ENCODE assay signal across 19 cellular contexts in genomic region chr4:77235289-77235854, GRCh38.
DNase-seq lines count a peak whose midpoint lies in the region; ATAC-seq and TF ChIP-seq lines count a peak whose summit lies in the region.
"Had no signal": no experiment of that assay in that cellular context is flagged by ENCODE, and none has a peak within 500 bp of the region (broad histone marks: within the 10 kb centered on the region; RNA-seq: fewer than 3 reads in every experiment).

No MANE protein-coding gene starts in this region.

- no peaks in the 10 kb centered on the region for H3K36me3 Mint-ChIP-seq in activated naive CD4-positive, alpha-beta T cell treated with anti-CD3 and anti-CD28 coated beads for 36 hours (ENCODE audit: low read depth)
- H3K36me3 Mint-ChIP-seq: activated naive CD8-positive, alpha-beta T cell treated with anti-CD3 and anti-CD28 coated beads for 36 hours; CD14-positive monocyte had no signal

- H3K27ac ChIP-seq in OCI-LY3 (ENCODE audit: low read length), result no peak overlapping the region
- H3K27ac ChIP-seq: body of pancreas, right atrium auricular region, suprapubic skin had no signal

- peaks cover 3% of the 10 kb centered on the region for H3K27me3 Mint-ChIP-seq in activated naive CD4-positive, alpha-beta T cell treated with anti-CD3 and anti-CD28 coated beads for 36 hours (ENCODE audit: low read depth)

- no peaks in the 10 kb centered on the region for H3K9me3 ChIP-seq in OCI-LY3 (ENCODE audit: insufficient read depth, low read length)
- H3K9me3 ChIP-seq: body of pancreas, right atrium auricular region, suprapubic skin had no signal

- intact Hi-C loops in posterior cingulate gyrus (cut with DNase I), result no loop called here
- intact Hi-C loops in activated naive CD4-positive, alpha-beta T cell treated with anti-CD3 and anti-CD28 coated beads for 36 hours (cut with micrococcal nuclease), result no loop called here

- no peaks in the 10 kb centered on the region for H3K9me3 Mint-ChIP-seq in activated naive CD4-positive, alpha-beta T cell treated with anti-CD3 and anti-CD28 coated beads for 36 hours
- H3K9me3 Mint-ChIP-seq: activated naive CD8-positive, alpha-beta T cell treated with anti-CD3 and anti-CD28 coated beads for 36 hours; activated T-helper 1 cell treated with anti-CD3 and anti-CD28 coated beads, Interleukin-12 subunit alpha, Interleukin-12 subunit beta, Interleukin-2, Interleukin-4 antibody, amounts not matched to agents 30 ng/mL and 10 ng/mL and 1 ng/mL, durations not matched to agents 14 hours and 24 hours and 36 hours had no signal

- CTCF ChIA-PET in activated naive CD4-positive, alpha-beta T cell treated with anti-CD3 and anti-CD28 coated beads for 36 hours (lab: Charles Lee), result interaction anchor here (0.5 kb wide), 1 partner anchor 907 kb away, joined by 3 read pairs; no protein-coding TSS in a partner anchor

- no peak for TF ChIP-seq CTCF in OCI-LY3 (IDR thresholded peaks at IDR 0.05; ENCODE audit: low read depth, low read length)

- no peak overlapping the region for H3K27ac Mint-ChIP-seq in activated naive CD4-positive, alpha-beta T cell treated with anti-CD3 and anti-CD28 coated beads for 36 hours
- H3K27ac Mint-ChIP-seq: activated naive CD8-positive, alpha-beta T cell treated with anti-CD3 and anti-CD28 coated beads for 36 hours; activated T-helper 1 cell treated with anti-CD3 and anti-CD28 coated beads, Interleukin-12 subunit alpha, Interleukin-12 subunit beta, Interleukin-2, Interleukin-4 antibody, amounts not matched to agents 30 ng/mL and 10 ng/mL and 1 ng/mL, durations not matched to agents 14 hours and 24 hours and 36 hours; CD14-positive monocyte had no signal

- no peak overlapping the region for H2AFZ ChIP-seq in OCI-LY3 (ENCODE audit: low read depth, low read length)

- H3K4me1 ChIP-seq in OCI-LY3 (ENCODE audit: low read length), result peaks cover 9% of the 10 kb centered on the region; the same call in 1 of the 2 replicates
- H3K4me1 ChIP-seq: body of pancreas, right atrium auricular region, suprapubic skin had no signal

- H3K4me2 ChIP-seq in OCI-LY3 (ENCODE audit: low read length), result peak overlapping the region; percentile 22; the same call in 1 of the 2 replicates

- H3K4me3 Mint-ChIP-seq in activated naive CD4-positive, alpha-beta T cell treated with anti-CD3 and anti-CD28 coated beads for 36 hours, result no peak overlapping the region
- H3K4me3 Mint-ChIP-seq: activated naive CD8-positive, alpha-beta T cell treated with anti-CD3 and anti-CD28 coated beads for 36 hours; activated T-helper 1 cell treated with anti-CD3 and anti-CD28 coated beads, Interleukin-12 subunit alpha, Interleukin-12 subunit beta, Interleukin-2, Interleukin-4 antibody, amounts not matched to agents 30 ng/mL and 10 ng/mL and 1 ng/mL, durations not matched to agents 14 hours and 24 hours and 36 hours; CD14-positive monocyte had no signal

- no peak overlapping the region for H3K9ac ChIP-seq in OCI-LY3 (ENCODE audit: low read length)

- H3K4me1 Mint-ChIP-seq in activated naive CD4-positive, alpha-beta T cell treated with anti-CD3 and anti-CD28 coated beads for 36 hours (ENCODE audit: low read depth), result no peaks in the 10 kb centered on the region
- H3K4me1 Mint-ChIP-seq: activated naive CD8-positive, alpha-beta T cell treated with anti-CD3 and anti-CD28 coated beads for 36 hours; CD14-positive monocyte had no signal

- peaks cover 40% of the 10 kb centered on the region for H3K27me3 ChIP-seq in OCI-LY3 (ENCODE audit: low read depth, low read length)
- H3K27me3 ChIP-seq: body of pancreas, right atrium auricular region, suprapubic skin had no signal

- no peak overlapping the region for H3K4me3 ChIP-seq in OCI-LY3 (ENCODE audit: low read length)
- H3K4me3 ChIP-seq: body of pancreas, right atrium auricular region, suprapubic skin had no signal

- H4K20me1 ChIP-seq in OCI-LY3 (ENCODE audit: insufficient read depth, low read length), result no peaks in the 10 kb centered on the region

- peak; percentile 81 for ATAC-seq in GM18858 (IDR thresholded peaks at IDR 0.05; ENCODE audit: unreplicated experiment)
- peak; percentile 74 for ATAC-seq in GM21390 (IDR thresholded peaks at IDR 0.05; ENCODE audit: unreplicated experiment)
- peak; percentile 68 for ATAC-seq in HG03025 (IDR thresholded peaks at IDR 0.05; ENCODE audit: low FRiP score, unreplicated experiment)
- no peak for ATAC-seq in esophagus mucosa
- ATAC-seq: body of pancreas had no signal

- no peak for DNase-seq in posterior cingulate gyrus
- DNase-seq in NCI-H345 (lab: John Stamatoyannopoulos, UW), result no peak
- no peak for DNase-seq in activated naive CD4-positive, alpha-beta T cell treated with anti-CD3 and anti-CD28 coated beads for 36 hours
- DNase-seq: activated naive CD8-positive, alpha-beta T cell treated with anti-CD3 and anti-CD28 coated beads for 36 hours; body of pancreas; DMS 273 treated with DMSO at 0.1 percent for 48 hours; KBM-7; MV-4-11; NCI-H1930; NCI-H226 had no signal

- H3K36me3 ChIP-seq in OCI-LY3 (replicated peaks; ENCODE audit: low read depth, low read length), result no peaks in the 10 kb centered on the region
- H3K36me3 ChIP-seq: right atrium auricular region, suprapubic skin had no signal

- H3K79me2 ChIP-seq in OCI-LY3 (ENCODE audit: low read length), result no peaks in the 10 kb centered on the region
